25 cellular contexts compared by ENCODE assay signal in genomic region chr2:69073928-69074575, GRCh38.
DNase-seq lines count a peak whose midpoint lies in the region; ATAC-seq, FAIRE-seq and TF ChIP-seq lines count a peak whose summit lies in the region.
"Had no signal": no experiment of that assay in that cellular context is flagged by ENCODE, and none has a peak within 500 bp of the region (broad histone marks: within the 10 kb centered on the region; RNA-seq: fewer than 3 reads in every experiment).

No MANE protein-coding gene starts in this region.

- no peak overlapping the region for H3K4me3 ChIP-seq in HepG2 (replicated peaks in 1 of 3; ENCODE audit: insufficient read depth in 1 of 3, low read depth in 2 of 3, low read length in 3 of 3)
- H3K4me3 ChIP-seq in right lobe of liver, result no peak overlapping the region
- H3K4me3 ChIP-seq: BLaER1 treated with 17β-estradiol and CSF1 and Interleukin-3, amounts not matched to agents 10 nM and 100 nM had no signal

- TF ChIP-seq RAD21 in HepG2 (CRISPR knock-in tag; IDR thresholded peaks at IDR 0.05), result no peak

- H3K36me3 Mint-ChIP-seq in endothelial cell (ENCODE audit: low read depth, unreplicated experiment), result no peaks in the 10 kb centered on the region
- H3K36me3 Mint-ChIP-seq: activated naive CD8-positive, alpha-beta T cell treated with anti-CD3 and anti-CD28 coated beads, Interleukin-2, amount 10 ng/mL, durations not matched to agents 7 days and 5 days; memory B cell; naive thymus-derived CD8-positive, alpha-beta T cell had no signal

- H3K9ac ChIP-seq in HepG2 (ENCODE audit: insufficient read depth, low read depth, low read length), result no peak overlapping the region
- H3K9ac ChIP-seq: BLaER1 treated with 17β-estradiol and CSF1 and Interleukin-3, amounts not matched to agents 10 nM and 100 nM had no signal

- CTCF ChIA-PET in HepG2 (lab: Yijun Ruan, JAX; ENCODE audit: low intra/inter-chr PET ratio, low total read pairs), result no interaction called here

- H3K9me3 Mint-ChIP-seq in endothelial cell (ENCODE audit: unreplicated experiment), result no peaks in the 10 kb centered on the region
- H3K9me3 Mint-ChIP-seq: activated naive CD8-positive, alpha-beta T cell treated with anti-CD3 and anti-CD28 coated beads, Interleukin-2, amount 10 ng/mL, durations not matched to agents 7 days and 5 days; activated T-helper 2 cell treated with anti-CD3 and anti-CD28 coated beads, Interferon-gamma antibody, Interleukin-2, Interleukin-4, amounts not matched to agents 10 μg/mL and 5 μg/mL and 100 μg/mL, durations not matched to agents 14 hours and 24 hours and 36 hours; memory B cell; naive thymus-derived CD8-positive, alpha-beta T cell had no signal

- peak; percentile 56; the same call in 1 of the 3 replicates for ATAC-seq in HepG2
- ATAC-seq in right lobe of liver, result no peak
- ATAC-seq: naive thymus-derived CD8-positive, alpha-beta T cell had no signal

- no peak overlapping the region for H3K27ac ChIP-seq in HepG2 (ENCODE audit: extremely low read length, insufficient read depth, low read length)
- H3K27ac ChIP-seq in right lobe of liver, result no peak overlapping the region
- H3K27ac ChIP-seq: BLaER1 treated with 17β-estradiol and CSF1 and Interleukin-3, amounts not matched to agents 10 nM and 100 nM had no signal

- H3K27me3 ChIP-seq in HepG2 (ENCODE audit: control insufficient read depth in 1 of 2, insufficient read depth in 2 of 2, low read length in 2 of 2) (no peaks in the 10 kb centered on the region), right lobe of liver (no peaks in the 10 kb centered on the region)
- H3K27me3 ChIP-seq: BLaER1 treated with 17β-estradiol and CSF1 and Interleukin-3, amounts not matched to agents 10 nM and 100 nM had no signal

- intact Hi-C loops in HepG2 (cut with micrococcal nuclease; ENCODE audit: unreplicated experiment), result no loop called here
- intact Hi-C loops in right lobe of liver (cut with DNase I), result no loop called here

- BruUV-seq in HepG2 (replicated peaks; lab: Mats Ljungman, UMichigan), result TSS peak; percentile 17

- no peak overlapping the region for H3K4me2 ChIP-seq in HepG2 (ENCODE audit: low read depth, low read length)
- H3K4me2 ChIP-seq: BLaER1 treated with 17β-estradiol and CSF1 and Interleukin-3, amounts not matched to agents 10 nM and 100 nM had no signal

- no peaks in the 10 kb centered on the region for H3K4me1 Mint-ChIP-seq in endothelial cell (ENCODE audit: unreplicated experiment)
- H3K4me1 Mint-ChIP-seq: activated naive CD8-positive, alpha-beta T cell treated with anti-CD3 and anti-CD28 coated beads, Interleukin-2, amount 10 ng/mL, durations not matched to agents 7 days and 5 days; memory B cell; naive thymus-derived CD8-positive, alpha-beta T cell had no signal

- H3K27ac Mint-ChIP-seq in endothelial cell (ENCODE audit: unreplicated experiment), result no peak overlapping the region
- H3K27ac Mint-ChIP-seq: activated naive CD8-positive, alpha-beta T cell treated with anti-CD3 and anti-CD28 coated beads, Interleukin-2, amount 10 ng/mL, durations not matched to agents 7 days and 5 days; activated T-helper 2 cell treated with anti-CD3 and anti-CD28 coated beads, Interferon-gamma antibody, Interleukin-2, Interleukin-4, amounts not matched to agents 10 μg/mL and 5 μg/mL and 100 μg/mL, durations not matched to agents 14 hours and 24 hours and 36 hours; memory B cell; naive thymus-derived CD8-positive, alpha-beta T cell had no signal

- TF ChIP-seq CTCF in HepG2 (CRISPR knock-in tag; IDR thresholded peaks at IDR 0.05) (no peak), right lobe of liver (IDR thresholded peaks at IDR 0.05) (no peak), endothelial cell (IDR thresholded peaks at IDR 0.05; ENCODE audit: unreplicated experiment) (no peak)

- TF ChIP-seq EP300 in HepG2 (IDR thresholded peaks at IDR 0.05; ENCODE audit: low read depth in 2 of 2, low read length in 2 of 2) (no peak), HepG2 (CRISPR knock-in tag; IDR thresholded peaks at IDR 0.05; ENCODE audit: borderline replicate concordance) (no peak)

- DNase-seq in HepG2 (ENCODE audit: low spot score), result peak; percentile 42
- DNase-seq in right lobe of liver, result no peak
- DNase-seq in astrocyte of the hippocampus (ENCODE audit: low read depth, low spot score), result peak; percentile 65
- DNase-seq in kidney tubule cell (ENCODE audit: low spot score), result peak; percentile 49
- DNase-seq in HUDEP-2 (lab: John Stamatoyannopoulos, UW; ENCODE audit: unreplicated experiment in 76 of 76), result no peak
- DNase-seq in retina, result no peak
- no peak for DNase-seq in amniotic stem cell (lab: John Stamatoyannopoulos, UW)
- no peak for DNase-seq in endothelial cell (ENCODE audit: low spot score)
- DNase-seq: activated CD4-positive, CD25-positive, alpha-beta regulatory T cell treated with anti-CD3 and anti-CD28 coated beads, Interleukin-2, amount 50 U/mL, for 72 hours; activated naive CD8-positive, alpha-beta T cell treated with anti-CD3 and anti-CD28 coated beads, Interleukin-2, amount 10 ng/mL, durations not matched to agents 7 days and 5 days; Calu3; central memory CD4-positive, alpha-beta T cell; effector memory CD4-positive, alpha-beta T cell; hypothalamus; MM.1S; naive thymus-derived CD8-positive, alpha-beta T cell; NCI-H146; NCI-H774; posterior cingulate gyrus; stimulated activated CD4-positive, alpha-beta T cell treated with anti-CD3 and anti-CD28 coated beads, Interleukin-4, amount 100 ng/mL, for 24 hours had no signal

- no peaks in the 10 kb centered on the region for H3K27me3 Mint-ChIP-seq in endothelial cell (ENCODE audit: unreplicated experiment)

- no peak for TF ChIP-seq POLR2A in HepG2 (IDR thresholded peaks at IDR 0.05; ENCODE audit: insufficient read depth in 1 of 2, low read depth in 2 of 2, low read length in 2 of 2)
- no peak for TF ChIP-seq POLR2A in right lobe of liver (IDR thresholded peaks at IDR 0.05)

- no peaks in the 10 kb centered on the region for H3K79me2 ChIP-seq in HepG2 (ENCODE audit: insufficient read depth, low read length)

- H3K36me3 ChIP-seq in HepG2 (replicated peaks in 1 of 2; ENCODE audit: control insufficient read depth in 1 of 2, insufficient read depth in 2 of 2, low read length in 2 of 2) (peaks cover 0 to 12% of the 10 kb centered on the region in 2 experiments; a peak in 2 of 5 replicates), right lobe of liver (no peaks in the 10 kb centered on the region)
- H3K36me3 ChIP-seq: BLaER1 treated with 17β-estradiol and CSF1 and Interleukin-3, amounts not matched to agents 10 nM and 100 nM had no signal

- H3K9me3 ChIP-seq in HepG2 (ENCODE audit: low read length) (no peaks in the 10 kb centered on the region), right lobe of liver (no peaks in the 10 kb centered on the region)
- H3K9me3 ChIP-seq: BLaER1 treated with 17β-estradiol and CSF1 and Interleukin-3, amounts not matched to agents 10 nM and 100 nM had no signal

- in situ Hi-C loops in HepG2 (cut with HindIII; ENCODE audit: extremely low pct_ligation_motif_present, low pct_unique_long_range_greater_than_20kb), result no loop called here

- WGBS in HepG2 (ENCODE audit: low lambda C conversion rate), result 60% methylated on average over 1 of the region's 1 CpG
- WGBS in right lobe of liver (ENCODE audit: insufficient coverage, low coverage, low lambda C conversion rate, missing lambda C conversion rate), result 90% methylated on average over 1 of the region's 1 CpG

- H3K4me1 ChIP-seq in HepG2 (ENCODE audit: insufficient read depth, low read length) (peaks cover 8% of the 10 kb centered on the region), right lobe of liver (no peaks in the 10 kb centered on the region)

- no peak overlapping the region for H3K4me3 Mint-ChIP-seq in endothelial cell (ENCODE audit: unreplicated experiment)
- H3K4me3 Mint-ChIP-seq: activated naive CD8-positive, alpha-beta T cell treated with anti-CD3 and anti-CD28 coated beads, Interleukin-2, amount 10 ng/mL, durations not matched to agents 7 days and 5 days; memory B cell; naive thymus-derived CD8-positive, alpha-beta T cell had no signal

- no peak overlapping the region for H2AFZ ChIP-seq in HepG2 (ENCODE audit: low read length)

- peak; percentile 48 for FAIRE-seq in HepG2 (lab: Jason Lieb, UNC)
- FAIRE-seq: A204.1, GM19239 had no signal

- H4K20me1 ChIP-seq in HepG2 (ENCODE audit: insufficient read depth, low read length), result no peaks in the 10 kb centered on the region
- H4K20me1 ChIP-seq: BLaER1 treated with 17β-estradiol and CSF1 and Interleukin-3, amounts not matched to agents 10 nM and 100 nM had no signal

- POLR2A ChIA-PET in HepG2 (lab: Yijun Ruan, JAX), result no interaction called here

TF ChIP-seq in HepG2, 621 proteins besides CTCF, POLR2A, EP300 and RAD21:
- no peak for TF ChIP-seq E2F1 (CRISPR knock-in tag; IDR thresholded peaks at IDR 0.05)
- peak; percentile 18; the same call in 1 of the 2 replicates for TF ChIP-seq ZNF644 (CRISPR knock-in tag; IDR thresholded peaks at IDR 0.05; ENCODE audit: low read depth)
- TF ChIP-seq FOSL2 (CRISPR knock-in tag; IDR thresholded peaks at IDR 0.05), result peak; percentile 66
- 0 out of 2 replicates have a peak, but pooled peaks have one; percentile 18 for TF ChIP-seq HOMEZ (CRISPR knock-in tag; IDR thresholded peaks at IDR 0.05; ENCODE audit: low read depth)
- TF ChIP-seq SAP130 (CRISPR knock-in tag; IDR thresholded peaks at IDR 0.05; ENCODE audit: low read depth), result peak; percentile 27; the same call in 1 of the 2 replicates

Comparison
In these comparisons a context has a peak if more than half of its experiments do, and no peak if none do; other contexts are left out.
1. DNase-seq: peak in HepG2 (single experiment), astrocyte of the hippocampus (single experiment) and kidney tubule cell (single experiment); none in right lobe of liver (0 of 3), HUDEP-2 (0 of 76), retina (single experiment), amniotic stem cell (single experiment) and endothelial cell (single experiment).